Comparison of ENCODE assay signal across 8 cellular contexts in genomic region chr14:74881425-74882102, GRCh38. TPM values are rescaled to one million over a fixed set of nuclear protein-coding genes. Genes with fewer than 3 reads are reported as not detected.
DNase-seq lines count a peak whose midpoint lies in the region; ATAC-seq and TF ChIP-seq lines count a peak whose summit lies in the region.

TSS of gene DLST (plus strand) at chr14:74881916. CDS start at chr14:74881954, 38 bp downstream.

- H3K27me3 ChIP-seq in HUES6 (ENCODE audit: control insufficient read depth, insufficient read depth, low read length) (no peaks in the 10 kb centered on the region), OCI-LY1 (ENCODE audit: insufficient read depth, low read length) (no peaks in the 10 kb centered on the region)

- H3K27me3 Mint-ChIP-seq in endothelial cell (ENCODE audit: unreplicated experiment), result peaks cover 13% of the 10 kb centered on the region
- peaks cover 2% of the 10 kb centered on the region for H3K27me3 Mint-ChIP-seq in mesothelial cell of epicardium (ENCODE audit: low read depth)

- H3K4me1 ChIP-seq in HUES6 (ENCODE audit: control insufficient read depth, insufficient read depth, low read length) (peaks cover 30% of the 10 kb centered on the region), OCI-LY1 (ENCODE audit: insufficient read depth, low read length, severe bottlenecking) (peaks cover 30% of the 10 kb centered on the region)

- H4K20me1 ChIP-seq in OCI-LY1 (ENCODE audit: insufficient read depth, low read length), result 0 out of 2 replicates have a peak, but pooled peaks cover 7% of the 10 kb centered on the region

- peak within 1 kb of the TSS; percentile 99 for H3K27ac Mint-ChIP-seq in endothelial cell (ENCODE audit: unreplicated experiment)
- peak within 1 kb of the TSS; percentile 98 for H3K27ac Mint-ChIP-seq in mesothelial cell of epicardium

- H3K36me3 Mint-ChIP-seq in endothelial cell (ENCODE audit: low read depth, unreplicated experiment) (peaks cover 15% of the 10 kb centered on the region), mesothelial cell of epicardium (no peaks in the 10 kb centered on the region)

- peak within 1 kb of the TSS; percentile 100 for H3K4me3 Mint-ChIP-seq in endothelial cell (ENCODE audit: unreplicated experiment)
- H3K4me3 Mint-ChIP-seq in mesothelial cell of epicardium, result peak within 1 kb of the TSS; percentile 100

- H3K36me3 ChIP-seq in HUES6 (ENCODE audit: control insufficient read depth, insufficient read depth, low read length), result no peaks in the 10 kb centered on the region
- H3K36me3 ChIP-seq in OCI-LY1 (ENCODE audit: insufficient read depth, low read length), result peaks cover 28% of the 10 kb centered on the region; the same call in 1 of the 2 replicates

- no peaks in the 10 kb centered on the region for H3K9me3 ChIP-seq in HUES6 (ENCODE audit: control insufficient read depth, insufficient read depth, low read depth, low read length)
- H3K9me3 ChIP-seq in OCI-LY1 (ENCODE audit: low read length), result no peaks in the 10 kb centered on the region

- peak within 1 kb of the TSS; percentile 95 for H3K4me2 ChIP-seq in OCI-LY1 (ENCODE audit: low read length)

- peak within 1 kb of the TSS; percentile 53 for H2AFZ ChIP-seq in OCI-LY1 (ENCODE audit: low read length)

- DNase-seq in D341Med (ENCODE audit: low spot score) (peak; percentile 98), endothelial cell (ENCODE audit: low spot score) (peak; percentile 88), mesothelial cell of epicardium (ENCODE audit: low spot score in 2 of 2, unreplicated experiment in 2 of 2) (peak; percentile 76 to 90)
- DNase-seq in activated CD8-positive, alpha-beta memory T cell treated with anti-CD3 and anti-CD28 coated beads, Interleukin-2, amount 50 U/mL, for 4 hours, result peak; percentile 83
- DNase-seq in stimulated activated CD8-positive, alpha-beta memory T cell treated with anti-CD3 and anti-CD28 coated beads, Interleukin-2, amount 100 ng/mL, for 1 hour (ENCODE audit: low read depth in 2 of 2), result peak; percentile 72 to 75

- H3K9ac ChIP-seq in HUES6 (ENCODE audit: low read length), result peak within 1 kb of the TSS; percentile 92
- peak within 1 kb of the TSS; percentile 88 for H3K9ac ChIP-seq in OCI-LY1 (ENCODE audit: low read length)

- peaks cover 43% of the 10 kb centered on the region for H3K4me1 Mint-ChIP-seq in endothelial cell (ENCODE audit: unreplicated experiment)
- peaks cover 33% of the 10 kb centered on the region for H3K4me1 Mint-ChIP-seq in mesothelial cell of epicardium

- H3K9me3 Mint-ChIP-seq in endothelial cell (ENCODE audit: unreplicated experiment), result no peaks in the 10 kb centered on the region
- H3K9me3 Mint-ChIP-seq in mesothelial cell of epicardium, result no peaks in the 10 kb centered on the region

- peak; percentile 94 for ATAC-seq in GM21423 (IDR thresholded peaks at IDR 0.05; ENCODE audit: unreplicated experiment)

- TF ChIP-seq CTCF in OCI-LY1 (IDR thresholded peaks at IDR 0.05; ENCODE audit: low read length) (no peak), endothelial cell (IDR thresholded peaks at IDR 0.05; ENCODE audit: unreplicated experiment) (no peak), mesothelial cell of epicardium (IDR thresholded peaks at IDR 0.05; ENCODE audit: unreplicated experiment) (no peak)

- peaks cover 45% of the 10 kb centered on the region for H3K79me2 ChIP-seq in OCI-LY1 (ENCODE audit: insufficient read depth, low read length)

- H3K27ac ChIP-seq in HUES6 (ENCODE audit: low read depth, low read length) (peak within 1 kb of the TSS; percentile 24), OCI-LY1 (ENCODE audit: low read depth, low read length, poor library complexity, severe bottlenecking) (peak within 1 kb of the TSS; percentile 52)

- H3K4me3 ChIP-seq in HUES6 (ENCODE audit: low read depth, low read length) (peak within 1 kb of the TSS; percentile 88), OCI-LY1 (ENCODE audit: low read depth, low read length, poor library complexity, severe bottlenecking) (peak within 1 kb of the TSS; percentile 93)

- no peaks in the 10 kb centered on the region for H3F3A ChIP-seq in OCI-LY1 (ENCODE audit: insufficient read depth, low read length)

- no peaks in the 10 kb centered on the region for H3K9me2 ChIP-seq in OCI-LY1 (ENCODE audit: low read depth, low read length)

RNA-seq across cellular contexts. Expression of gene DLST, which starts in this region (rescaled TPM):
- 125 TPM for total RNA-seq in endothelial cell (ENCODE audit: unreplicated experiment)
- total RNA-seq in mesothelial cell of epicardium, result 74.4 to 81.5 TPM (median 79.7 TPM) in 3 replicates

Comparison
In these comparisons a context has a peak if more than half of its experiments do, and no peak if none do; other contexts are left out.
1. Peak in every context shown above with its lines: DNase-seq, ATAC-seq, H3K4me3 ChIP-seq and H3K27ac ChIP-seq.